ENCODE assay signal across 8 cellular contexts in the genomic region with DNA sequence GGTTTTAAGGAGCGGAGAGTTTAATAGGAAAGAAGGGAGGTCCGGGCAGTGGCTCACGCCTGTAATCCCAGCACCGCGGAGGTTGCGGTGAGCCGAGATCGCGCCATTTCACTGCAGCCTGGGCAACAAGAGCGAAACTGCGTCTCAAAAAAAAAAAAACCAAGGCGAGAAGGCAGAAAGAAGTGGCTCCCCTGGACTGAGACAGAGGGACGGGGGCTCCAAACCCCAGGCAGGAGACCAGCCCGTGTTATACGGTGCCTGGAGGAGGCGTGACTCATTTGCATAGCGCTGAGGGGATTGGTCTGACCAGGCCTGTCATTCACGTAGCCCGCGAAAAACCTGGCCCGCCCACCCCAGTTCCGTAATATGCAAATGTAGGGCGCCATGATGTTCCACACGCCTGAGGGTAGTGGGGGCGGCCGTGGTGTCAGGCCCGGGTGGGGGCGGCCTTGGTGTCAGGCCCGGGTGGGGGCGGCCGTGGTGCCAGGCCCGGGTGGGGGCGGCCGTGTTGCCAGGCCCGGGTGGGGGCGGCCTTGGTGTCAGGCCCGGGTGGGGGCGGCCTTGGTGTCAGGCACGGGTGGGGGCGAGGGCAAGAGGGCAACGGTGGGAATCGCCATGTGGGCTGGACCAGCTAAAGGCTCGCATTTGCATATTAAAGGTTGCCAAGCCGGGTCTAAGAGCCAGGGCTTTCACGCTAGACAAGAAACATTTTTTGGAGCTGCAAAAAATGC. TPM values are rescaled to one million over a fixed set of nuclear protein-coding genes. Genes with fewer than 3 reads are reported as not detected.
DNase-seq lines count a peak whose midpoint lies in the region; ATAC-seq and FAIRE-seq lines count a peak whose summit lies in the region.

No MANE protein-coding gene starts in this region.

- peak overlapping the region; percentile 74 for H3K27ac ChIP-seq in mesodermal cell (ENCODE audit: low read depth, low read length, severe bottlenecking)

- H3K4me1 ChIP-seq in mesodermal cell (ENCODE audit: control insufficient read depth, insufficient read depth, low read length, poor library complexity, severe bottlenecking), result no peaks in the 10 kb centered on the region

- DNase-seq in activated CD4-positive, alpha-beta T cell treated with anti-CD3 and anti-CD28 coated beads for 4 hours, result peak; percentile 89 to 90
- DNase-seq in effector CD4-positive, alpha-beta T cell, result peak; percentile 87
- peak; percentile 88 to 89 for DNase-seq in stimulated activated CD8-positive, alpha-beta memory T cell treated with anti-CD3 and anti-CD28 coated beads, Interleukin-15, amount 100 ng/mL, for 48 hours (ENCODE audit: low read depth in 2 of 2)
- no peak for DNase-seq in DMS 273 treated with DMSO at 0.1 percent for 48 hours (lab: John Stamatoyannopoulos, UW)

- ATAC-seq in GM19043 (IDR thresholded peaks at IDR 0.05; ENCODE audit: low read depth, unreplicated experiment), result peak; percentile 97
- ATAC-seq in HG03378 (IDR thresholded peaks at IDR 0.05; ENCODE audit: unreplicated experiment), result peak; percentile 96

- WGBS in mesodermal cell (ENCODE audit: insufficient coverage in 2 of 2), 2 experiments, result 7 to 8% methylated on average over 23 to 26 of the region's 45 CpGs

- no peaks in the 10 kb centered on the region for H3K9me3 ChIP-seq in mesodermal cell (ENCODE audit: control insufficient read depth, low read length)

- H3K4me3 ChIP-seq in mesodermal cell (ENCODE audit: extremely low read depth, insufficient read depth, low read length, poor library complexity, severe bottlenecking), result peak overlapping the region; percentile 47

- peak; percentile 55 for FAIRE-seq in A204.1 (lab: Jason Lieb, UNC)

- peaks cover 41% of the 10 kb centered on the region for H3K36me3 ChIP-seq in mesodermal cell (ENCODE audit: control insufficient read depth, insufficient read depth, low read length)

RNA-seq across cellular contexts. Expression of a gene that starts 2.1 kb away (rescaled TPM):
- polyA plus RNA-seq in mesodermal cell (2013, experiment 1 of 2), result 38.6 TPM
- polyA plus RNA-seq in mesodermal cell (2013, experiment 2 of 2), result 29.2 TPM

RNA-seq across cellular contexts. Expression of a gene that starts 35.3 kb away (rescaled TPM):
- 41.1 TPM for polyA plus RNA-seq in mesodermal cell (2013, experiment 1 of 2)
- polyA plus RNA-seq in mesodermal cell (2013, experiment 2 of 2), result 37.4 TPM
